19 cellular contexts compared by ENCODE assay signal in the genomic region with DNA sequence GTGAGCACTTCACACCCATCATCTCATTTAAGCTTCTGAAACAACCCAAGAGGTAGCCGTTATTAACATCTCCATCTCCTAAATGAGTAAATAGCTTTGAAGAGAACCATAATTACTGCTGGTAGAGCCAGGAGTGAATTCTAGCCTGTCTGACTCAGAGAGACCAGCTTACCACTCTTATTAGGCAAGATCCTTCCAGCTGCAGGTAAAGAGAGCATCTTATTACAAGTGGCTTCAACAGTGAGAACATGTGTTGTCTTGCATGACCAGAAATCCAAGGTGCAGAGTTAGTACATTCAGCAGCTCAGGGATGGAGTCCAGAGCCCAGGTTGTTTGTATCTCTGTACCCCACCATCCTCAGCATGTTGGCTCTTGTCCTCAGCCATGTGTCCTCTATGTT. TPM values are rescaled to one million over a fixed set of nuclear protein-coding genes. Genes with fewer than 3 reads are reported as not detected.
"Had no signal": no experiment of that assay in that cellular context is flagged by ENCODE, and none has a peak within 500 bp of the region (broad histone marks: within the 10 kb centered on the region; RNA-seq: fewer than 3 reads in every experiment).

No MANE protein-coding gene starts in this region.

- DNase-seq: activated B cell treated with CpG ODN at 0.5 μM for 24 hours; activated CD4-positive, alpha-beta T cell treated with anti-CD3 and anti-CD28 coated beads for 4 hours; activated CD4-positive, alpha-beta T cell treated with anti-CD3 and anti-CD28 coated beads, Interleukin-2, amount 50 U/mL, for 48 hours; activated naive CD4-positive, alpha-beta T cell treated with Interleukin-2 at 50 U/mL for 16 hours; activated naive CD8-positive, alpha-beta T cell treated with anti-CD3 and anti-CD28 coated beads for 36 hours; activated T-cell treated with anti-CD3 and anti-CD28 coated beads, Interleukin-2, amount 50 U/mL, for 48 hours; erythroblast; glutamatergic neuron; immature natural killer cell; kidney glomerular epithelial cell; left ventricle myocardium superior; right cardiac atrium; stimulated activated CD4-positive, alpha-beta T cell treated with anti-CD3 and anti-CD28 coated beads, Interleukin-4, amount 100 ng/mL, for 4 hours; substantia nigra; T-helper 17 cell; tibial artery had no signal

- H3K27ac ChIP-seq: cardiac muscle cell, hepatocyte, tibial artery had no signal

- ATAC-seq: left ventricle myocardium superior; natural killer cell treated with Interleukin-12 subunit alpha and Interleukin-12 subunit beta and Interleukin-15 and Interleukin-18, amount 100 ng/mL, for 72 hours; right cardiac atrium; T-helper 17 cell had no signal

RNA-seq across cellular contexts. Expression of gene AFAP1L1, which starts 10.9 kb away (rescaled TPM):
- total RNA-seq: activated B cell treated with CpG ODN at 0.5 μM for 24 hours had no signal
